ENCODE assay signal across 22 cellular contexts in the genomic region with DNA sequence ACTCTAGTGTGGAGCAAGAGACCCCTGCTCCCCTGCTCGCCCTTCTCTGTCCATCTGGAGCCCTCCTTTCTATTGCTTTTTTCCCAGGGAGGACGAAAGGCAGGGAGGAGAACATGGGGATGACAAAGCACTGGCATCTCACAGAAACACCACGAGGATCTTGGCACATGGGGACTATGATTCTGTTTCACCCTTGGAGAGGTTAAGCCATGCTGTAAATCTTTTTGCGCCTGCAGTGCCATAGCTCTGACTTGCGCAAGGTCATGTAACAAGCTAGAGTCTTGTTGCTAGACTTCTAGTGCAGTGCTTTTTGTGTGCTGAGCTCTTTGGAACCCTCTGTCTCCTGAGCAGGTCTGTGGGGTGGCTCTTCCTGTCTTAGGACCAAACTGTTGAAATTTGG. TPM values are rescaled to one million over a fixed set of nuclear protein-coding genes. Genes with fewer than 3 reads are reported as not detected.
A peak's percentile ranks its signal among the peaks of the same experiment; 100 is the strongest.
DNase-seq lines count a peak whose midpoint lies in the region; FAIRE-seq and TF ChIP-seq lines count a peak whose summit lies in the region.
"Had no signal": no experiment of that assay in that cellular context is flagged by ENCODE, and none has a peak within 500 bp of the region (broad histone marks: within the 10 kb centered on the region; RNA-seq: fewer than 3 reads in every experiment).

No MANE protein-coding gene starts in this region.

- H4K8ac ChIP-seq in neuronal stem cell (ENCODE audit: low read depth, low read length) = no peak overlapping the region

- no peaks in the 10 kb centered on the region for H3K27me3 ChIP-seq in esophagus muscularis mucosa
- peaks cover 0 to 17% (median 0%) of the 10 kb centered on the region in 3 experiments for H3K27me3 ChIP-seq in neuronal stem cell (ENCODE audit: control insufficient read depth in 3 of 3, insufficient read depth in 3 of 3, low read depth in 1 of 3, low read length in 3 of 3)
- no peaks in the 10 kb centered on the region for H3K27me3 ChIP-seq in suprapubic skin

- H2BK12ac ChIP-seq in neuronal stem cell (ENCODE audit: low read length) = peak overlapping the region; percentile 10

- peak overlapping the region; percentile 10 for H2BK15ac ChIP-seq in neuronal stem cell (ENCODE audit: low read length)

- no peak overlapping the region for H3K4me2 ChIP-seq in neuronal stem cell (ENCODE audit: insufficient read depth, low read length, poor library complexity, severe bottlenecking)
- H3K4me2 ChIP-seq: PC-9 had no signal

- no peak overlapping the region for H2AK5ac ChIP-seq in neuronal stem cell (ENCODE audit: low read depth, low read length)

- no peak overlapping the region for H3K4ac ChIP-seq in neuronal stem cell (ENCODE audit: low read length)

- no peak for DNase-seq in esophagus muscularis mucosa (ENCODE audit: extremely low spot score)
- no peak for DNase-seq in neuronal stem cell (ENCODE audit: low spot score)
- no peak for DNase-seq in suprapubic skin (ENCODE audit: low spot score in 2 of 2)
- DNase-seq in NCI-H1417 (lab: John Stamatoyannopoulos, UW) = no peak
- no peak for DNase-seq in AG08396 (ENCODE audit: low spot score)
- no peak for DNase-seq in NCI-H446 treated with DMSO at 0.1 percent for 48 hours (lab: John Stamatoyannopoulos, UW)
- DNase-seq in GM19239 (ENCODE audit: insufficient read length, low spot score) = no peak
- DNase-seq: ACHN, AML-193, KBM-7, NCI-H1417 treated with DMSO at 0.1 percent for 48 hours, NCI-H187 treated with DMSO at 0.1 percent for 48 hours, NCI-H226, NCI-H526, PC-9, SIG-M5 had no signal

- H3K4me1 ChIP-seq in esophagus muscularis mucosa (peaks cover 0 to 94% (median 76%) of the 10 kb centered on the region in 4 donors), neuronal stem cell (ENCODE audit: control insufficient read depth in 2 of 2, insufficient read depth in 1 of 2, low read depth in 1 of 2, low read length in 2 of 2) (peaks cover 0 to 15% of the 10 kb centered on the region in 2 donors), suprapubic skin (peaks cover 3% of the 10 kb centered on the region)

- intact Hi-C loops in esophagus muscularis mucosa (cut with DNase I) = no loop called here

- H3K9ac ChIP-seq in neuronal stem cell (ENCODE audit: low read depth, low read length, poor library complexity) = no peak overlapping the region

- TF ChIP-seq POLR2A in esophagus muscularis mucosa (IDR thresholded peaks at IDR 0.05; ENCODE audit: low read depth) (no peak), suprapubic skin (IDR thresholded peaks at IDR 0.05) (no peak)

- H2BK5ac ChIP-seq in neuronal stem cell (ENCODE audit: low read length) = no peak overlapping the region

- no peak overlapping the region for H2AFZ ChIP-seq in neuronal stem cell (ENCODE audit: low read length)
- H2AFZ ChIP-seq: PC-9 had no signal

- H2BK120ac ChIP-seq in neuronal stem cell (ENCODE audit: low read depth, low read length) = no peak overlapping the region

- no peak for FAIRE-seq in GM19239 (lab: Jason Lieb, UNC)
- FAIRE-seq: D721Med, GM12892, GM18507, H54 had no signal

- H3K23ac ChIP-seq in neuronal stem cell (ENCODE audit: low read depth, low read length, poor library complexity) = no peak overlapping the region

- TF ChIP-seq EP300 in esophagus muscularis mucosa (IDR thresholded peaks at IDR 0.05) = no peak
- TF ChIP-seq EP300 in suprapubic skin (IDR thresholded peaks at IDR 0.05) = no peak

- no peak for TF ChIP-seq CTCF in esophagus muscularis mucosa (IDR thresholded peaks at IDR 0.05)
- TF ChIP-seq CTCF in suprapubic skin (IDR thresholded peaks at IDR 0.05) = no peak

- H3K18ac ChIP-seq in neuronal stem cell (ENCODE audit: low read length) = peak overlapping the region; percentile 58

- H3K4me3 ChIP-seq in esophagus muscularis mucosa = no peak overlapping the region
- H3K4me3 ChIP-seq in neuronal stem cell (ENCODE audit: low read length in 2 of 2) = no peak overlapping the region
- H3K4me3 ChIP-seq in suprapubic skin = no peak overlapping the region
- H3K4me3 ChIP-seq: PC-9 had no signal

- no peaks in the 10 kb centered on the region for H3K9me3 ChIP-seq in esophagus muscularis mucosa
- H3K9me3 ChIP-seq in neuronal stem cell (replicated peaks in 1 of 2; ENCODE audit: control insufficient read depth in 2 of 2, insufficient read depth in 1 of 2, low read depth in 1 of 2, low read length in 2 of 2) = peaks cover 0 to 2% of the 10 kb centered on the region in 2 donors
- H3K9me3 ChIP-seq in suprapubic skin = no peaks in the 10 kb centered on the region

- H3K14ac ChIP-seq in neuronal stem cell (ENCODE audit: low read length) = no peak overlapping the region

- no peak overlapping the region for H4K91ac ChIP-seq in neuronal stem cell (ENCODE audit: low read depth, low read length, poor library complexity)

- 68% methylated on average over 5 of the region's 5 CpGs for WGBS in esophagus muscularis mucosa
- no CpG with 5 or more reads among the region's 5 CpGs for WGBS in neuronal stem cell (ENCODE audit: extremely low coverage in 2 of 2, insufficient read length in 2 of 2, insufficient replicate concordance in 1 of 2), 2 donors
- 41% methylated on average over 5 of the region's 5 CpGs for WGBS in suprapubic skin

- H3K27ac ChIP-seq in esophagus muscularis mucosa (replicated peaks in 1 of 4) (peak overlapping the region; percentile 53 to 69 (median 60)), neuronal stem cell (replicated peaks; ENCODE audit: low read length) (no peak overlapping the region), suprapubic skin (peak overlapping the region; percentile 60)
- H3K27ac ChIP-seq: C4-2B, PC-9, RWPE1 had no signal

- H3K36me3 ChIP-seq in esophagus muscularis mucosa (no peaks in the 10 kb centered on the region), neuronal stem cell (replicated peaks in 1 of 2; ENCODE audit: control insufficient read depth in 2 of 2, insufficient read depth in 2 of 2, low read length in 2 of 2) (no peaks in the 10 kb centered on the region), suprapubic skin (no peaks in the 10 kb centered on the region)

- no peaks in the 10 kb centered on the region for H3K79me1 ChIP-seq in neuronal stem cell (ENCODE audit: low read depth, low read length)

RNA-seq across cellular contexts. Expression of a gene that starts 57.3 kb away (rescaled TPM):
- total RNA-seq in esophagus muscularis mucosa (1 to 10 TPM in 3 of 4 donors, under 1 TPM in 1; 0.83 to 4.4 (median 2.0) TPM), suprapubic skin (1 to 10 TPM in 3 of 4 donors, under 1 TPM in 1; 0.55 to 5.6 (median 3.4) TPM)
- 0.01 TPM for polyA plus RNA-seq in neuronal stem cell (2013, experiment 1 of 2)
- polyA plus RNA-seq in neuronal stem cell (2013, experiment 2 of 2) = 0.03 TPM
- total RNA-seq: PC-9 had no signal
